Comparison of ENCODE assay signal across 12 cellular contexts in genomic region chr12:55925371-55925770, GRCh38. TPM values are rescaled to one million over a fixed set of nuclear protein-coding genes. Genes with fewer than 3 reads are reported as not detected.
A peak's percentile ranks its signal among the peaks of the same experiment; 100 is the strongest.
DNase-seq lines count a peak whose midpoint lies in the region; ATAC-seq, FAIRE-seq and TF ChIP-seq lines count a peak whose summit lies in the region.
"Had no signal": no experiment of that assay in that cellular context is flagged by ENCODE, and none has a peak within 500 bp of the region (broad histone marks: within the 10 kb centered on the region; RNA-seq: fewer than 3 reads in every experiment).

No MANE protein-coding gene starts in this region.

- no peak overlapping the region for H2AFZ ChIP-seq in Karpas-422 (ENCODE audit: low read length)
- H2AFZ ChIP-seq in astrocyte (ENCODE audit: low read depth, low read length) = no peak overlapping the region

- H3K36me3 Mint-ChIP-seq in astrocyte (ENCODE audit: low read depth, unreplicated experiment) (peaks cover 3% of the 10 kb centered on the region), neural crest cell (ENCODE audit: low read depth) (no peaks in the 10 kb centered on the region)

- H3K9me3 Mint-ChIP-seq in astrocyte (ENCODE audit: unreplicated experiment) (no peaks in the 10 kb centered on the region), neural crest cell (no peaks in the 10 kb centered on the region)

- H3K9me2 ChIP-seq in Karpas-422 (replicated peaks; ENCODE audit: insufficient read depth, low read length) = no peaks in the 10 kb centered on the region

- TF ChIP-seq CTCF in astrocyte (IDR thresholded peaks at IDR 0.05; ENCODE audit: insufficient read depth, low read depth, low read length) (no peak), neural crest cell (conservative IDR thresholded peaks at IDR 0.05) (no peak), left ventricle myocardium inferior (IDR thresholded peaks at IDR 0.05; ENCODE audit: borderline replicate concordance) (no peak), uterus (IDR thresholded peaks at IDR 0.05) (no peak)

- DNase-seq in NOMO-1 treated with DMSO at 0.1 percent for 48 hours (lab: John Stamatoyannopoulos, UW; ENCODE audit: unreplicated experiment) (peak; percentile 5), NOMO-1 treated with dmso at 0.1 percent for 144 hours (lab: John Stamatoyannopoulos, UW; ENCODE audit: unreplicated experiment) (no peak), Karpas-422 (no peak), astrocyte (ENCODE audit: low read depth) (no peak), neural crest cell (ENCODE audit: low read depth, low spot score) (no peak), left ventricle myocardium inferior (no peak), uterus (no peak)
- DNase-seq: stimulated activated CD4-positive, alpha-beta T cell treated with anti-CD3 and anti-CD28 coated beads, Interleukin-1b, Interleukin-23, amount 100 ng/mL, for 48 hours had no signal

- intact Hi-C loops in left ventricle myocardium inferior (cut with micrococcal nuclease) (no loop called here), uterus (cut with DNase I; ENCODE audit: low total_unique reads) (no loop called here)

- TF ChIP-seq POLR2A in uterus (IDR thresholded peaks at IDR 0.05) = no peak

- H3K9ac ChIP-seq in Karpas-422 (ENCODE audit: low read length) (peak overlapping the region; percentile 87; the same call in 1 of the 2 replicates), astrocyte (ENCODE audit: low read length) (peak overlapping the region; percentile 94)

- peaks cover 38% of the 10 kb centered on the region for H3K4me1 ChIP-seq in Karpas-422 (ENCODE audit: low read length)
- peaks cover 11% of the 10 kb centered on the region for H3K4me1 ChIP-seq in astrocyte (ENCODE audit: insufficient read depth, low read length)
- peaks cover 55% of the 10 kb centered on the region for H3K4me1 ChIP-seq in left ventricle myocardium inferior
- H3K4me1 ChIP-seq in uterus = peaks cover 3 to 9% of the 10 kb centered on the region in 2 donors

- no peak for ATAC-seq in HG02798 (IDR thresholded peaks at IDR 0.05; ENCODE audit: poor library complexity, unreplicated experiment)

- H3K4me2 ChIP-seq in Karpas-422 (ENCODE audit: low read depth, low read length, poor library complexity, severe bottlenecking) = peak overlapping the region; percentile 88
- H3K4me2 ChIP-seq in astrocyte (ENCODE audit: low read length) = peak overlapping the region; percentile 98

- H3K4me3 ChIP-seq in Karpas-422 (ENCODE audit: low read length) (peak overlapping the region; percentile 86), astrocyte (ENCODE audit: insufficient read depth, low read depth, low read length) (no peak overlapping the region), left ventricle myocardium inferior (no peak overlapping the region), uterus (no peak overlapping the region)

- no peaks in the 10 kb centered on the region for H3K27me3 Mint-ChIP-seq in astrocyte (ENCODE audit: low read depth, unreplicated experiment)
- no peaks in the 10 kb centered on the region for H3K27me3 Mint-ChIP-seq in neural crest cell (ENCODE audit: low read depth)

- peak overlapping the region; percentile 99 for H3K4me3 Mint-ChIP-seq in astrocyte (ENCODE audit: unreplicated experiment)
- peak overlapping the region; percentile 96 for H3K4me3 Mint-ChIP-seq in neural crest cell

- H3K36me3 ChIP-seq in Karpas-422 (ENCODE audit: insufficient read depth, low read length) (peaks cover 24% of the 10 kb centered on the region; the same call in 1 of the 2 replicates), astrocyte (ENCODE audit: insufficient read depth, low read length) (peaks cover 5% of the 10 kb centered on the region), left ventricle myocardium inferior (peaks cover 16% of the 10 kb centered on the region), uterus (no peaks in the 10 kb centered on the region)

- peaks cover 69% of the 10 kb centered on the region for H3K79me2 ChIP-seq in Karpas-422 (ENCODE audit: low read length)
- H3K79me2 ChIP-seq in astrocyte (ENCODE audit: insufficient read depth, low read length) = peaks cover 75% of the 10 kb centered on the region

- no peaks in the 10 kb centered on the region for H3K9me3 ChIP-seq in Karpas-422 (ENCODE audit: low read length)
- no peaks in the 10 kb centered on the region for H3K9me3 ChIP-seq in astrocyte (ENCODE audit: insufficient read depth, low read depth, low read length)
- H3K9me3 ChIP-seq in left ventricle myocardium inferior (replicated peaks) = no peaks in the 10 kb centered on the region
- H3K9me3 ChIP-seq in uterus = no peaks in the 10 kb centered on the region
- H3K9me3 ChIP-seq: tibial nerve had no signal

- H3K27ac ChIP-seq in Karpas-422 (ENCODE audit: low read length) (peak overlapping the region; percentile 96; the same call in 1 of the 2 replicates), astrocyte (ENCODE audit: low read depth, low read length) (no peak overlapping the region), left ventricle myocardium inferior (replicated peaks) (no peak overlapping the region), uterus (no peak overlapping the region)

- H4K20me1 ChIP-seq in Karpas-422 (ENCODE audit: insufficient read depth, low read depth, low read length) (no peaks in the 10 kb centered on the region; the same call in 1 of the 2 replicates), astrocyte (ENCODE audit: insufficient read depth, low read length) (peaks cover 5% of the 10 kb centered on the region)

- H3K27ac Mint-ChIP-seq in astrocyte (ENCODE audit: unreplicated experiment) (peak overlapping the region; percentile 96), neural crest cell (ENCODE audit: unreplicated experiment) (no peak overlapping the region)

- peaks cover 25% of the 10 kb centered on the region for H3K4me1 Mint-ChIP-seq in astrocyte (ENCODE audit: low read depth, unreplicated experiment)
- H3K4me1 Mint-ChIP-seq in neural crest cell = peaks cover 46% of the 10 kb centered on the region

- no peak for FAIRE-seq in astrocyte (lab: Jason Lieb, UNC)
- FAIRE-seq: bronchial epithelial cell, frontal cortex had no signal

- H3K27me3 ChIP-seq in Karpas-422 (ENCODE audit: low read length) (no peaks in the 10 kb centered on the region), astrocyte (ENCODE audit: insufficient read depth, low read length) (no peaks in the 10 kb centered on the region), left ventricle myocardium inferior (ENCODE audit: low read depth) (no peaks in the 10 kb centered on the region), uterus (no peaks in the 10 kb centered on the region)
- H3K27me3 ChIP-seq: tibial nerve had no signal

RNA-seq across cellular contexts. Expression of gene PYM1, which starts 2.3 kb away (rescaled TPM):
- 58.9 and 63.8 TPM in 2 replicates for total RNA-seq in Karpas-422 (2014; rRNA removed; shearing (Covaris generic); ENCODE audit: low replicate concordance)
- total RNA-seq in astrocyte = 31.5 and 33.6 TPM in 2 replicates
- 54.0 and 56.8 TPM in 2 replicates for total RNA-seq in neural crest cell
- total RNA-seq in left ventricle myocardium inferior = 14.8 TPM
- 10 to 100 TPM in 3 of 4 donors, 1 to 10 TPM in 1; 8.2 to 26.8 (median 21.9) TPM for total RNA-seq in uterus

RNA-seq across cellular contexts. Expression of gene DGKA, which starts 5.6 kb away (rescaled TPM):
- 70.4 and 88.5 TPM in 2 replicates for total RNA-seq in Karpas-422 (2014; rRNA removed; shearing (Covaris generic); ENCODE audit: low replicate concordance)
- 108 and 118 TPM in 2 replicates for total RNA-seq in astrocyte
- 17.1 and 18.8 TPM in 2 replicates for total RNA-seq in neural crest cell
- 6.5 TPM for total RNA-seq in left ventricle myocardium inferior
- total RNA-seq in uterus = 100 to 1,000 TPM in 1 of 4 donors, 10 to 100 TPM in 3; 24.0 to 183 (median 55.1) TPM

RNA-seq across cellular contexts. Expression of gene PMEL, which starts 40.5 kb away (rescaled TPM):
- total RNA-seq in Karpas-422 (2014; rRNA removed; shearing (Covaris generic); ENCODE audit: low replicate concordance) = 8.8 and 9.7 TPM in 2 replicates
- total RNA-seq in astrocyte (3.9 and 13.8 TPM in 2 replicates), neural crest cell (36.9 and 39.9 TPM in 2 replicates), left ventricle myocardium inferior (0.16 TPM), uterus (1 to 10 TPM in 2 of 4 donors, under 1 TPM in 1, not detected in 1; 0.26 to 3.6 (median 2.9) TPM)
- total RNA-seq: frontal cortex had no signal

RNA-seq across cellular contexts. Expression of gene CDK2, which starts 41.3 kb away (rescaled TPM):
- 35.3 and 49.9 TPM in 2 replicates for total RNA-seq in Karpas-422 (2014; rRNA removed; shearing (Covaris generic); ENCODE audit: low replicate concordance)
- 37.8 and 44.3 TPM in 2 replicates for total RNA-seq in astrocyte
- 125 TPM in 2 replicates for total RNA-seq in neural crest cell
- total RNA-seq in left ventricle myocardium inferior = 7.3 TPM
- total RNA-seq in uterus = 10 to 100 TPM; 19.0 to 35.6 (median 28.7) TPM

RNA-seq across cellular contexts. Expression of gene RAB5B, which starts 48.5 kb away (rescaled TPM):
- 43.8 and 62.4 TPM in 2 replicates for total RNA-seq in Karpas-422 (2014; rRNA removed; shearing (Covaris generic); ENCODE audit: low replicate concordance)
- 110 and 127 TPM in 2 replicates for total RNA-seq in astrocyte
- 86.5 and 97.3 TPM in 2 replicates for total RNA-seq in neural crest cell
- 111 TPM for total RNA-seq in left ventricle myocardium inferior
- total RNA-seq in uterus = 100 to 1,000 TPM in 1 of 4 donors, 10 to 100 TPM in 3; 49.4 to 128 (median 67.2) TPM
